14 cellular contexts compared by ENCODE assay signal in genomic region chr6:137680678-137681346, GRCh38.
A peak's percentile ranks its signal among the peaks of the same experiment; 100 is the strongest.
DNase-seq lines count a peak whose midpoint lies in the region; ATAC-seq, FAIRE-seq and TF ChIP-seq lines count a peak whose summit lies in the region.
"Had no signal": no experiment of that assay in that cellular context is flagged by ENCODE, and none has a peak within 500 bp of the region (broad histone marks: within the 10 kb centered on the region; RNA-seq: fewer than 3 reads in every experiment).

No MANE protein-coding gene starts in this region.

- H3K4me3 Mint-ChIP-seq in CD8-positive, alpha-beta T cell, result no peak overlapping the region
- H3K4me3 Mint-ChIP-seq: neural progenitor cell had no signal

- CTCF ChIA-PET in CD8-positive, alpha-beta T cell (lab: Charles Lee), result interaction anchor here (1.0 to 1.5 kb wide), 2 partner anchors 20 to 24 kb away, joined by 3 read pairs; no protein-coding TSS in a partner anchor

- H3K4me1 Mint-ChIP-seq in CD8-positive, alpha-beta T cell (ENCODE audit: low read depth), result peaks cover 12% of the 10 kb centered on the region
- H3K4me1 Mint-ChIP-seq: neural progenitor cell had no signal

- DNase-seq in GM19239 (ENCODE audit: insufficient read length, low spot score) (no peak), RCC 7860 (ENCODE audit: low spot score) (peak; percentile 24), fibroblast of gingiva (ENCODE audit: low read depth) (peak; percentile 9), MG63 (no peak), NCI-H446 (lab: John Stamatoyannopoulos, UW) (no peak), caudate nucleus (lab: John Stamatoyannopoulos, UW) (no peak)
- DNase-seq in CD8-positive, alpha-beta T cell, result no peak
- DNase-seq: COR-L47; NCI-H2029 treated with DMSO at 0.1 percent for 48 hours; SJCRH30; stimulated activated CD4-positive, alpha-beta T cell treated with anti-CD3 and anti-CD28 coated beads, Interleukin-4, amount 100 ng/mL, for 24 hours; tibial artery had no signal

- H3K4me1 ChIP-seq in BLaER1 treated with 17β-estradiol and CSF1 and Interleukin-3, amounts not matched to agents 10 nM and 100 nM, result peaks cover 0 to 33% (median 7%) of the 10 kb centered on the region in 10 experiments; a peak in 12 of 20 replicates
- H3K4me1 ChIP-seq in CD8-positive, alpha-beta T cell (ENCODE audit: insufficient read depth, low read length), result no peaks in the 10 kb centered on the region
- H3K4me1 ChIP-seq: neural progenitor cell, tibial artery had no signal

- H3K27ac Mint-ChIP-seq in CD8-positive, alpha-beta T cell, result no peak overlapping the region
- H3K27ac Mint-ChIP-seq: neural progenitor cell had no signal

- peaks cover 2% of the 10 kb centered on the region for H3K9me3 Mint-ChIP-seq in CD8-positive, alpha-beta T cell

- POLR2A ChIA-PET in CD8-positive, alpha-beta T cell (lab: Charles Lee), result no interaction called here

- FAIRE-seq in GM19239 (lab: Jason Lieb, UNC) (peak; percentile 91), RCC 7860 (lab: Jason Lieb, UNC) (no peak)

- H3K27me3 Mint-ChIP-seq in CD8-positive, alpha-beta T cell (ENCODE audit: low read depth), result no peaks in the 10 kb centered on the region

- no peaks in the 10 kb centered on the region for H3K36me3 ChIP-seq in BLaER1 treated with 17β-estradiol and CSF1 and Interleukin-3, amounts not matched to agents 10 nM and 100 nM
- no peaks in the 10 kb centered on the region for H3K36me3 ChIP-seq in MG63
- no peaks in the 10 kb centered on the region for H3K36me3 ChIP-seq in CD8-positive, alpha-beta T cell (ENCODE audit: insufficient read depth, low read length)
- H3K36me3 ChIP-seq: neural progenitor cell, SJCRH30, tibial artery had no signal

- H3K4me2 ChIP-seq in BLaER1 treated with 17β-estradiol and CSF1 and Interleukin-3, amounts not matched to agents 10 nM and 100 nM, result peak overlapping the region in 6 of 11 experiments; percentile 28 to 76 (median 38); a peak in 11 of 22 replicates
- H3K4me2 ChIP-seq: neural progenitor cell had no signal

- TF ChIP-seq CTCF in CD8-positive, alpha-beta T cell (IDR thresholded peaks at IDR 0.05), result no peak

- peaks cover 0 to 8% (median 0%) of the 10 kb centered on the region in 11 experiments; a peak in 1 of 22 replicates for H3K9me3 ChIP-seq in BLaER1 treated with 17β-estradiol and CSF1 and Interleukin-3, amounts not matched to agents 10 nM and 100 nM (replicated peaks in 1 of 11)
- no peaks in the 10 kb centered on the region for H3K9me3 ChIP-seq in MG63
- no peaks in the 10 kb centered on the region for H3K9me3 ChIP-seq in CD8-positive, alpha-beta T cell (ENCODE audit: low read length)
- H3K9me3 ChIP-seq: tibial artery had no signal

- H3K36me3 Mint-ChIP-seq in CD8-positive, alpha-beta T cell, result no peaks in the 10 kb centered on the region
- H3K36me3 Mint-ChIP-seq: neural progenitor cell had no signal

- no peaks in the 10 kb centered on the region for H4K20me1 ChIP-seq in BLaER1 treated with 17β-estradiol and CSF1 and Interleukin-3, amounts not matched to agents 10 nM and 100 nM

- peak overlapping the region in 3 of 11 experiments; percentile 0 to 36 (median 25); a peak in 1 of 22 replicates for H3K27ac ChIP-seq in BLaER1 treated with 17β-estradiol and CSF1 and Interleukin-3, amounts not matched to agents 10 nM and 100 nM
- H3K27ac ChIP-seq in CD8-positive, alpha-beta T cell (ENCODE audit: low read depth, low read length), result no peak overlapping the region
- H3K27ac ChIP-seq in caudate nucleus (ENCODE audit: low read depth, low read length), result no peak overlapping the region
- H3K27ac ChIP-seq: neural progenitor cell, SJCRH30, tibial artery had no signal

- H3K9ac ChIP-seq in BLaER1 treated with 17β-estradiol and CSF1 and Interleukin-3, amounts not matched to agents 10 nM and 100 nM, result no peak overlapping the region
- H3K9ac ChIP-seq: neural progenitor cell had no signal

- intact Hi-C loops in CD8-positive, alpha-beta T cell (cut with DNase I, micrococcal nuclease), result no loop called here

- no peak for ATAC-seq in CD8-positive, alpha-beta T cell

- no peak overlapping the region for H3K4me3 ChIP-seq in BLaER1 treated with 17β-estradiol and CSF1 and Interleukin-3, amounts not matched to agents 10 nM and 100 nM
- no peak overlapping the region for H3K4me3 ChIP-seq in MG63
- H3K4me3 ChIP-seq in CD8-positive, alpha-beta T cell (ENCODE audit: low read depth, low read length), result no peak overlapping the region
- H3K4me3 ChIP-seq: neural progenitor cell, SJCRH30, tibial artery had no signal

- no peaks in the 10 kb centered on the region for H3K27me3 ChIP-seq in BLaER1 treated with 17β-estradiol and CSF1 and Interleukin-3, amounts not matched to agents 10 nM and 100 nM
- no peaks in the 10 kb centered on the region for H3K27me3 ChIP-seq in MG63
- H3K27me3 ChIP-seq in CD8-positive, alpha-beta T cell (ENCODE audit: insufficient read depth, low read length), result no peaks in the 10 kb centered on the region
- H3K27me3 ChIP-seq: neural progenitor cell, SJCRH30, tibial artery had no signal

Comparison
In these comparisons a context has a peak if more than half of its experiments do, and no peak if none do; other contexts are left out.
1. DNase-seq: peak in RCC 7860 (single experiment) and fibroblast of gingiva (single experiment); none in GM19239 (single experiment), MG63 (single experiment), CD8-positive, alpha-beta T cell (0 of 7), NCI-H446 (0 of 2) and caudate nucleus (0 of 61).